8 cellular contexts compared by ENCODE assay signal in genomic region chr22:39519681-39520053, GRCh38. TPM values are rescaled to one million over a fixed set of nuclear protein-coding genes. Genes with fewer than 3 reads are reported as not detected.
A peak's percentile ranks its signal among the peaks of the same experiment; 100 is the strongest.
DNase-seq lines count a peak whose midpoint lies in the region; ATAC-seq and TF ChIP-seq lines count a peak whose summit lies in the region.

No MANE protein-coding gene starts in this region.

- intact Hi-C loops in breast epithelium (cut with DNase I; ENCODE audit: low total_unique reads): loop anchor here (10.0 kb wide), 2 partner anchors 85 to 205 kb away; partner anchors contain the start of gene RPL3

- peaks cover 1% of the 10 kb centered on the region for H3K27me3 Mint-ChIP-seq in activated CD4-positive, alpha-beta T cell treated with anti-CD3 and anti-CD28 coated beads, Interleukin-2, amount 10 ng/mL, durations not matched to agents 7 days and 5 days
- no peaks in the 10 kb centered on the region for H3K27me3 Mint-ChIP-seq in stimulated activated naive CD8-positive, alpha-beta T cell treated with anti-CD3 and anti-CD28 coated beads, Interleukin-15, amount 100 ng/mL, for 72 hours

- no peaks in the 10 kb centered on the region for H3K9me3 Mint-ChIP-seq in activated CD4-positive, alpha-beta T cell treated with anti-CD3 and anti-CD28 coated beads, Interleukin-2, amount 10 ng/mL, durations not matched to agents 7 days and 5 days
- no peaks in the 10 kb centered on the region for H3K9me3 Mint-ChIP-seq in stimulated activated naive CD8-positive, alpha-beta T cell treated with anti-CD3 and anti-CD28 coated beads, Interleukin-15, amount 100 ng/mL, for 72 hours

- peaks cover 61% of the 10 kb centered on the region for H3K4me1 Mint-ChIP-seq in activated CD4-positive, alpha-beta T cell treated with anti-CD3 and anti-CD28 coated beads, Interleukin-2, amount 10 ng/mL, durations not matched to agents 7 days and 5 days
- H3K4me1 Mint-ChIP-seq in stimulated activated naive CD8-positive, alpha-beta T cell treated with anti-CD3 and anti-CD28 coated beads, Interleukin-15, amount 100 ng/mL, for 72 hours: peaks cover 68% of the 10 kb centered on the region

- CTCF ChIA-PET in activated CD4-positive, alpha-beta T cell treated with anti-CD3 and anti-CD28 coated beads, Interleukin-2, amount 10 ng/mL, durations not matched to agents 7 days and 5 days (lab: Charles Lee): interaction anchor here (0.6 to 1.8 kb wide), 8 partner anchors 10 to 356 kb away, joined by 3 to 29 read pairs (median 4); a partner anchor contains a TSS

- peak; percentile 29 for ATAC-seq in stimulated activated naive CD8-positive, alpha-beta T cell treated with anti-CD3 and anti-CD28 coated beads, Interleukin-15, amount 100 ng/mL, for 72 hours

- H3K4me3 ChIP-seq in HFF-Myc (replicated peaks; ENCODE audit: low read depth, low read length) (peak overlapping the region; percentile 88), breast epithelium (peak overlapping the region; percentile 97 to 100 (median 99)), kidney epithelial cell (ENCODE audit: low read depth, low read length) (peak overlapping the region; percentile 98)

- peak overlapping the region; percentile 99 to 100 for H3K27ac ChIP-seq in breast epithelium

- peak; percentile 54 for TF ChIP-seq POLR2A in breast epithelium (IDR thresholded peaks at IDR 0.05)

- no peaks in the 10 kb centered on the region for H3K36me3 ChIP-seq in breast epithelium
- H3K36me3 ChIP-seq in kidney epithelial cell (ENCODE audit: control insufficient read depth, insufficient read depth, low read length): peaks cover 11% of the 10 kb centered on the region

- POLR2A ChIA-PET in activated CD4-positive, alpha-beta T cell treated with anti-CD3 and anti-CD28 coated beads, Interleukin-2, amount 10 ng/mL, durations not matched to agents 7 days and 5 days (lab: Charles Lee): interaction anchor here (0.6 to 1.0 kb wide), 12 partner anchors 9 to 863 kb away, joined by 3 to 16 read pairs (median 4); partner anchors contain the start of genes MIEF1, RPL3 and TAB1

- no peaks in the 10 kb centered on the region for H3K9me3 ChIP-seq in breast epithelium

- no peaks in the 10 kb centered on the region for H3K27me3 ChIP-seq in breast epithelium
- no peaks in the 10 kb centered on the region for H3K27me3 ChIP-seq in kidney epithelial cell (ENCODE audit: control insufficient read depth, insufficient read depth, low read length)

- H3K27ac Mint-ChIP-seq in activated CD4-positive, alpha-beta T cell treated with anti-CD3 and anti-CD28 coated beads, Interleukin-2, amount 10 ng/mL, durations not matched to agents 7 days and 5 days: peak overlapping the region; percentile 97
- peak overlapping the region; percentile 98 to 100 for H3K27ac Mint-ChIP-seq in stimulated activated naive CD8-positive, alpha-beta T cell treated with anti-CD3 and anti-CD28 coated beads, Interleukin-15, amount 100 ng/mL, for 72 hours

- peaks cover 9 to 22% of the 10 kb centered on the region in 2 donors for H3K4me1 ChIP-seq in breast epithelium

- peak overlapping the region; percentile 86 for H3K4me3 Mint-ChIP-seq in activated CD4-positive, alpha-beta T cell treated with anti-CD3 and anti-CD28 coated beads, Interleukin-2, amount 10 ng/mL, durations not matched to agents 7 days and 5 days
- H3K4me3 Mint-ChIP-seq in stimulated activated naive CD8-positive, alpha-beta T cell treated with anti-CD3 and anti-CD28 coated beads, Interleukin-15, amount 100 ng/mL, for 72 hours: peak overlapping the region; percentile 91 to 93

- peaks cover 65% of the 10 kb centered on the region for H3K36me3 Mint-ChIP-seq in activated CD4-positive, alpha-beta T cell treated with anti-CD3 and anti-CD28 coated beads, Interleukin-2, amount 10 ng/mL, durations not matched to agents 7 days and 5 days (ENCODE audit: low read depth)

- no peak for DNase-seq in activated CD4-positive, alpha-beta T cell treated with anti-CD3 and anti-CD28 coated beads, Interleukin-2, amount 10 ng/mL, durations not matched to agents 7 days and 5 days
- DNase-seq in activated CD4-positive, alpha-beta T cell treated with anti-CD3 and anti-CD28 coated beads, Interleukin-2, amount 50 U/mL, for 1 hour: no peak
- DNase-seq in HFF-Myc (ENCODE audit: extremely low read depth, low read depth) (no peak), NCI-H2171 treated with DMSO at 0.1 percent for 48 hours (lab: John Stamatoyannopoulos, UW) (peak; percentile 72), breast epithelium (ENCODE audit: low spot score in 2 of 2) (no peak), kidney epithelial cell (ENCODE audit: low read depth) (no peak)
- no peak for DNase-seq in stimulated activated naive CD8-positive, alpha-beta T cell treated with anti-CD3 and anti-CD28 coated beads, Interleukin-15, amount 100 ng/mL, for 72 hours
- no peak for DNase-seq in stimulated activated naive CD4-positive, alpha-beta T cell (lab: John Stamatoyannopoulos, UW)

- TF ChIP-seq CTCF in HFF-Myc (IDR thresholded peaks at IDR 0.05; ENCODE audit: low read depth, low read length, missing control alignments) (no peak), breast epithelium (IDR thresholded peaks at IDR 0.05) (peak in 2 of 3 donors; percentile 36 to 38), kidney epithelial cell (IDR thresholded peaks at IDR 0.05; ENCODE audit: insufficient read depth, low read length, poor library complexity, severe bottlenecking) (peak; percentile 37)

RNA-seq across cellular contexts. Expression of gene ATF4, which starts 0.7 kb away (rescaled TPM):
- total RNA-seq in activated CD4-positive, alpha-beta T cell treated with anti-CD3 and anti-CD28 coated beads, Interleukin-2, amount 10 ng/mL, durations not matched to agents 7 days and 5 days: 100 to 1,000 TPM; 372 to 437 TPM
- total RNA-seq in breast epithelium: 100 to 1,000 TPM; 339 to 403 (median 347) TPM
- 754 and 763 TPM in 2 replicates for total RNA-seq in kidney epithelial cell

RNA-seq across cellular contexts. Expression of gene RPS19BP1, which starts 12.9 kb away (rescaled TPM):
- 10 to 100 TPM; 51.8 to 69.3 TPM for total RNA-seq in activated CD4-positive, alpha-beta T cell treated with anti-CD3 and anti-CD28 coated beads, Interleukin-2, amount 10 ng/mL, durations not matched to agents 7 days and 5 days
- 100 to 1,000 TPM; 112 to 177 (median 159) TPM for total RNA-seq in breast epithelium
- 121 and 135 TPM in 2 replicates for total RNA-seq in kidney epithelial cell

RNA-seq across cellular contexts. Expression of gene MIEF1, which starts 17.6 kb away (rescaled TPM):
- total RNA-seq in activated CD4-positive, alpha-beta T cell treated with anti-CD3 and anti-CD28 coated beads, Interleukin-2, amount 10 ng/mL, durations not matched to agents 7 days and 5 days: 10 to 100 TPM; 34.8 to 40.0 TPM
- total RNA-seq in breast epithelium: 10 to 100 TPM; 19.7 to 24.3 (median 22.9) TPM
- 43.3 and 54.6 TPM in 2 replicates for total RNA-seq in kidney epithelial cell

RNA-seq across cellular contexts. Expression of gene CACNA1I, which starts 50.9 kb away (rescaled TPM):
- total RNA-seq in activated CD4-positive, alpha-beta T cell treated with anti-CD3 and anti-CD28 coated beads, Interleukin-2, amount 10 ng/mL, durations not matched to agents 7 days and 5 days: 1 to 10 TPM; 8.4 to 9.3 TPM
- total RNA-seq in breast epithelium (under 1 TPM; 0.32 to 0.44 (median 0.33) TPM), kidney epithelial cell (not detected in 2 replicates)
